In the genomic region with DNA sequence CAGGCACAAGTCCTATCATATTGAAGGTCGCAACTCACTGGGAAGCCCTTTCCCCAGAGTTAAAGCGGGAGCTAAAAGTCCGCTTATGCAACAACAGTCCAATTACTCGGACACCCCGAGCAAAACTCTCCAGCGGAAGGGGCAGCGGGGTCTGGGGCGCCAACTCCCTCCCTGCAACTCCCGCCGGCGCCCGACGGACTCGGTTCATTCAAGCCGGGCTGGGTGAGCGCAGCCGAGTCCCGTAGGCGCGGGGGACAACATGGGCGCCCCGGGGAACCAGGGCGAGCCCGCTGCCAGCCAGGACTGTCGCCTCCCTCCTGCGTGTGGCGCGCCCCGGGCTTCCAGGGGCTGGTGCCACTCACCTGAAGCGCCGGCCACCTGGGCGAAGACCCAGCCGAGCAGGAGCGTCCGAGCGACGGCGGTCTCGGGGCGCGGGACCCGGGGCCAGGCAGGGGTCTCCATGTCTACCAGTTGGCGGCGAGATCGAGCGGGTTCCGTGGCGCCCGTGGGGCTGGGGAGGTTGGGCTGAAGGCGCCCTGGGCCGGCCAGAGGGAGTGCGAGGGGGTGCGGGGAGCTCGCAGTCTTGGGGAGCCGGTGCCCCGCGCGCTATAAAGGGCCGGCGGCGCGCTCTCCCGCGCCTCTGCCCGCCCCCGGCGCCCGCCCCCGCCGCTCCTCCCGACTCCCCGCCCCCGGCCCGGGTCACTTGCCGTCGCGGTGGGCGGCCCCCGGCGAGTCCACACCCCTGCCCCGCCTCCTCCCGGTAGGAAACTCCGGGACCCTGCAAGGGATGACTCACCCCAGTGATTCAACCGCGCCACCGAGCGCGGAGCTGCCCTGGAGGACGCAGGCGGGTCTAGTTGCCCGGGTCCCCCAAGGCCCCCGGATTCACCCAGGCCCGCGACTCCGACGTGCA, we compare ENCODE assay signal across 1 cellular context.
TF ChIP-seq lines count a peak whose summit lies in the region.

A gene (minus strand): TSS at position 585 of the 913 bp plus-strand sequence. CDS start 123 bp downstream, at position 462.

TF ChIP-seq in HepG2, 621 proteins besides CTCF, POLR2A, EP300 and RAD21 (continued from another document and continues in another):
- TF ChIP-seq, protein P1, sequence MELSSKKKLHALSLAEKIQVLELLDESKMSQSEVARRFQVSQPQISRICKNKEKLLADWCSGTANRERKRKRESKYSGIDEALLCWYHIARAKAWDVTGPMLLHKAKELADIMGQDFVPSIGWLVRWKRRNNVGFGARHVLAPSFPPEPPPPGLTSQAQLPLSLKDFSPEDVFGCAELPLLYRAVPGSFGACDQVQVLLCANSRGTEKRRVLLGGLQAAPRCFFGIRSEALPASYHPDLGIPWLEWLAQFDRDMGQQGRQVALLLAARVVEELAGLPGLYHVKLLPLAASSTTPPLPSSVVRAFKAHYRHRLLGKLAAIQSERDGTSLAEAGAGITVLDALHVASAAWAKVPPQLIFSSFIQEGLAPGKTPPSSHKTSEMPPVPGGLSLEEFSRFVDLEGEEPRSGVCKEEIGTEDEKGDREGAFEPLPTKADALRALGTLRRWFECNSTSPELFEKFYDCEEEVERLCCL (CRISPR knock-in tag; IDR thresholded peaks at IDR 0.05; ENCODE audit: borderline replicate concordance): no peak
- TF ChIP-seq HOXA3 (CRISPR knock-in tag; IDR thresholded peaks at IDR 0.05) (peak; percentile 19; the same call in 1 of the 2 replicates), SOX13 (IDR thresholded peaks at IDR 0.05) (no peak), SOX13 (CRISPR knock-in tag; conservative IDR thresholded peaks at IDR 0.05 in 1 of 2, IDR thresholded peaks at IDR 0.05 in 1 of 2) (peak in 1 of 2 experiments; percentile 26; a peak in 1 of 4 replicates), HNRNPH1 (optimal IDR thresholded peaks at IDR 0.05; ENCODE audit: low read depth, low read length) (no peak), MXD4 (CRISPR knock-in tag; IDR thresholded peaks at IDR 0.05) (no peak), IKZF4 (CRISPR knock-in tag; IDR thresholded peaks at IDR 0.05; ENCODE audit: borderline replicate concordance, low read depth, not compliant biosample characterization) (peak; percentile 9), NFE2L2 (IDR thresholded peaks at IDR 0.05; ENCODE audit: low read length) (no peak), ZNF10 (CRISPR knock-in tag; IDR thresholded peaks at IDR 0.05; ENCODE audit: borderline replicate concordance, low read depth) (no peak), NBN (conservative IDR thresholded peaks at IDR 0.05) (no peak), ATAD3A (CRISPR knock-in tag; IDR thresholded peaks at IDR 0.05) (no peak), CHD2 (IDR thresholded peaks at IDR 0.05; ENCODE audit: low read depth, low read length) (no peak), ZNF530 (CRISPR knock-in tag; IDR thresholded peaks at IDR 0.05; ENCODE audit: low read depth) (no peak), ZEB1 (IDR thresholded peaks at IDR 0.05; ENCODE audit: insufficient replicate concordance, low read depth) (no peak), ZNF607 (CRISPR knock-in tag; IDR thresholded peaks at IDR 0.05; ENCODE audit: borderline replicate concordance) (peak; percentile 34; the same call in 1 of the 2 replicates), JUNB (CRISPR knock-in tag; IDR thresholded peaks at IDR 0.05; ENCODE audit: borderline replicate concordance) (peak; percentile 69; the same call in 1 of the 2 replicates), ELF1 (CRISPR knock-in tag; IDR thresholded peaks at IDR 0.05) (no peak), ZNF230 (CRISPR knock-in tag; IDR thresholded peaks at IDR 0.05) (0 out of 2 replicates have a peak, but pooled peaks have one; percentile 48), ZBTB7B (CRISPR knock-in tag; IDR thresholded peaks at IDR 0.05) (peak; percentile 26; the same call in 1 of the 2 replicates), CAMTA2 (CRISPR knock-in tag; IDR thresholded peaks at IDR 0.05; ENCODE audit: borderline replicate concordance) (no peak)
- TF ChIP-seq, protein P2, sequence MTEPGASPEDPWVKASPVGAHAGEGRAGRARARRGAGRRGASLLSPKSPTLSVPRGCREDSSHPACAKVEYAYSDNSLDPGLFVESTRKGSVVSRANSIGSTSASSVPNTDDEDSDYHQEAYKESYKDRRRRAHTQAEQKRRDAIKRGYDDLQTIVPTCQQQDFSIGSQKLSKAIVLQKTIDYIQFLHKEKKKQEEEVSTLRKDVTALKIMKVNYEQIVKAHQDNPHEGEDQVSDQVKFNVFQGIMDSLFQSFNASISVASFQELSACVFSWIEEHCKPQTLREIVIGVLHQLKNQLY (CRISPR knock-in tag; IDR thresholded peaks at IDR 0.05): no peak
- TF ChIP-seq, protein P3, sequence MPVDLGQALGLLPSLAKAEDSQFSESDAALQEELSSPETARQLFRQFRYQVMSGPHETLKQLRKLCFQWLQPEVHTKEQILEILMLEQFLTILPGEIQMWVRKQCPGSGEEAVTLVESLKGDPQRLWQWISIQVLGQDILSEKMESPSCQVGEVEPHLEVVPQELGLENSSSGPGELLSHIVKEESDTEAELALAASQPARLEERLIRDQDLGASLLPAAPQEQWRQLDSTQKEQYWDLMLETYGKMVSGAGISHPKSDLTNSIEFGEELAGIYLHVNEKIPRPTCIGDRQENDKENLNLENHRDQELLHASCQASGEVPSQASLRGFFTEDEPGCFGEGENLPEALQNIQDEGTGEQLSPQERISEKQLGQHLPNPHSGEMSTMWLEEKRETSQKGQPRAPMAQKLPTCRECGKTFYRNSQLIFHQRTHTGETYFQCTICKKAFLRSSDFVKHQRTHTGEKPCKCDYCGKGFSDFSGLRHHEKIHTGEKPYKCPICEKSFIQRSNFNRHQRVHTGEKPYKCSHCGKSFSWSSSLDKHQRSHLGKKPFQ (CRISPR knock-in tag; IDR thresholded peaks at IDR 0.05; ENCODE audit: insufficient replicate concordance): no peak
- TF ChIP-seq, protein P4, sequence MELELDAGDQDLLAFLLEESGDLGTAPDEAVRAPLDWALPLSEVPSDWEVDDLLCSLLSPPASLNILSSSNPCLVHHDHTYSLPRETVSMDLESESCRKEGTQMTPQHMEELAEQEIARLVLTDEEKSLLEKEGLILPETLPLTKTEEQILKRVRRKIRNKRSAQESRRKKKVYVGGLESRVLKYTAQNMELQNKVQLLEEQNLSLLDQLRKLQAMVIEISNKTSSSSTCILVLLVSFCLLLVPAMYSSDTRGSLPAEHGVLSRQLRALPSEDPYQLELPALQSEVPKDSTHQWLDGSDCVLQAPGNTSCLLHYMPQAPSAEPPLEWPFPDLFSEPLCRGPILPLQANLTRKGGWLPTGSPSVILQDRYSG (CRISPR knock-in tag; IDR thresholded peaks at IDR 0.05): no peak
- TF ChIP-seq, protein P5, sequence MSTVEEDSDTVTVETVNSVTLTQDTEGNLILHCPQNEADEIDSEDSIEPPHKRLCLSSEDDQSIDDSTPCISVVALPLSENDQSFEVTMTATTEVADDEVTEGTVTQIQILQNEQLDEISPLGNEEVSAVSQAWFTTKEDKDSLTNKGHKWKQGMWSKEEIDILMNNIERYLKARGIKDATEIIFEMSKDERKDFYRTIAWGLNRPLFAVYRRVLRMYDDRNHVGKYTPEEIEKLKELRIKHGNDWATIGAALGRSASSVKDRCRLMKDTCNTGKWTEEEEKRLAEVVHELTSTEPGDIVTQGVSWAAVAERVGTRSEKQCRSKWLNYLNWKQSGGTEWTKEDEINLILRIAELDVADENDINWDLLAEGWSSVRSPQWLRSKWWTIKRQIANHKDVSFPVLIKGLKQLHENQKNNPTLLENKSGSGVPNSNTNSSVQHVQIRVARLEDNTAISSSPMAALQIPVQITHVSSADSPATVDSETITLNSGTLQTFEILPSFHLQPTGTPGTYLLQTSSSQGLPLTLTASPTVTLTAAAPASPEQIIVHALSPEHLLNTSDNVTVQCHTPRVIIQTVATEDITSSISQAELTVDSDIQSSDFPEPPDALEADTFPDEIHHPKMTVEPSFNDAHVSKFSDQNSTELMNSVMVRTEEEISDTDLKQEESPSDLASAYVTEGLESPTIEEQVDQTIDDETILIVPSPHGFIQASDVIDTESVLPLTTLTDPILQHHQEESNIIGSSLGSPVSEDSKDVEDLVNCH (CRISPR knock-in tag; IDR thresholded peaks at IDR 0.05): no peak
- TF ChIP-seq, protein P6, sequence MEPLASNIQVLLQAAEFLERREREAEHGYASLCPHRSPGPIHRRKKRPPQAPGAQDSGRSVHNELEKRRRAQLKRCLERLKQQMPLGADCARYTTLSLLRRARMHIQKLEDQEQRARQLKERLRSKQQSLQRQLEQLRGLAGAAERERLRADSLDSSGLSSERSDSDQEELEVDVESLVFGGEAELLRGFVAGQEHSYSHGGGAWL (CRISPR knock-in tag; IDR thresholded peaks at IDR 0.05): no peak
- TF ChIP-seq, protein P7, sequence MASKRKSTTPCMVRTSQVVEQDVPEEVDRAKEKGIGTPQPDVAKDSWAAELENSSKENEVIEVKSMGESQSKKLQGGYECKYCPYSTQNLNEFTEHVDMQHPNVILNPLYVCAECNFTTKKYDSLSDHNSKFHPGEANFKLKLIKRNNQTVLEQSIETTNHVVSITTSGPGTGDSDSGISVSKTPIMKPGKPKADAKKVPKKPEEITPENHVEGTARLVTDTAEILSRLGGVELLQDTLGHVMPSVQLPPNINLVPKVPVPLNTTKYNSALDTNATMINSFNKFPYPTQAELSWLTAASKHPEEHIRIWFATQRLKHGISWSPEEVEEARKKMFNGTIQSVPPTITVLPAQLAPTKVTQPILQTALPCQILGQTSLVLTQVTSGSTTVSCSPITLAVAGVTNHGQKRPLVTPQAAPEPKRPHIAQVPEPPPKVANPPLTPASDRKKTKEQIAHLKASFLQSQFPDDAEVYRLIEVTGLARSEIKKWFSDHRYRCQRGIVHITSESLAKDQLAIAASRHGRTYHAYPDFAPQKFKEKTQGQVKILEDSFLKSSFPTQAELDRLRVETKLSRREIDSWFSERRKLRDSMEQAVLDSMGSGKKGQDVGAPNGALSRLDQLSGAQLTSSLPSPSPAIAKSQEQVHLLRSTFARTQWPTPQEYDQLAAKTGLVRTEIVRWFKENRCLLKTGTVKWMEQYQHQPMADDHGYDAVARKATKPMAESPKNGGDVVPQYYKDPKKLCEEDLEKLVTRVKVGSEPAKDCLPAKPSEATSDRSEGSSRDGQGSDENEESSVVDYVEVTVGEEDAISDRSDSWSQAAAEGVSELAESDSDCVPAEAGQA (IDR thresholded peaks at IDR 0.05; ENCODE audit: low read depth): no peak
- TF ChIP-seq, protein P7 (CRISPR knock-in tag; IDR thresholded peaks at IDR 0.05; ENCODE audit: borderline replicate concordance): peak; percentile 48; the same call in 1 of the 2 replicates
- TF ChIP-seq, protein P8, sequence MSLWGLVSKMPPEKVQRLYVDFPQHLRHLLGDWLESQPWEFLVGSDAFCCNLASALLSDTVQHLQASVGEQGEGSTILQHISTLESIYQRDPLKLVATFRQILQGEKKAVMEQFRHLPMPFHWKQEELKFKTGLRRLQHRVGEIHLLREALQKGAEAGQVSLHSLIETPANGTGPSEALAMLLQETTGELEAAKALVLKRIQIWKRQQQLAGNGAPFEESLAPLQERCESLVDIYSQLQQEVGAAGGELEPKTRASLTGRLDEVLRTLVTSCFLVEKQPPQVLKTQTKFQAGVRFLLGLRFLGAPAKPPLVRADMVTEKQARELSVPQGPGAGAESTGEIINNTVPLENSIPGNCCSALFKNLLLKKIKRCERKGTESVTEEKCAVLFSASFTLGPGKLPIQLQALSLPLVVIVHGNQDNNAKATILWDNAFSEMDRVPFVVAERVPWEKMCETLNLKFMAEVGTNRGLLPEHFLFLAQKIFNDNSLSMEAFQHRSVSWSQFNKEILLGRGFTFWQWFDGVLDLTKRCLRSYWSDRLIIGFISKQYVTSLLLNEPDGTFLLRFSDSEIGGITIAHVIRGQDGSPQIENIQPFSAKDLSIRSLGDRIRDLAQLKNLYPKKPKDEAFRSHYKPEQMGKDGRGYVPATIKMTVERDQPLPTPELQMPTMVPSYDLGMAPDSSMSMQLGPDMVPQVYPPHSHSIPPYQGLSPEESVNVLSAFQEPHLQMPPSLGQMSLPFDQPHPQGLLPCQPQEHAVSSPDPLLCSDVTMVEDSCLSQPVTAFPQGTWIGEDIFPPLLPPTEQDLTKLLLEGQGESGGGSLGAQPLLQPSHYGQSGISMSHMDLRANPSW (CRISPR knock-in tag; IDR thresholded peaks at IDR 0.05; ENCODE audit: borderline replicate concordance): no peak
- TF ChIP-seq, protein P9, sequence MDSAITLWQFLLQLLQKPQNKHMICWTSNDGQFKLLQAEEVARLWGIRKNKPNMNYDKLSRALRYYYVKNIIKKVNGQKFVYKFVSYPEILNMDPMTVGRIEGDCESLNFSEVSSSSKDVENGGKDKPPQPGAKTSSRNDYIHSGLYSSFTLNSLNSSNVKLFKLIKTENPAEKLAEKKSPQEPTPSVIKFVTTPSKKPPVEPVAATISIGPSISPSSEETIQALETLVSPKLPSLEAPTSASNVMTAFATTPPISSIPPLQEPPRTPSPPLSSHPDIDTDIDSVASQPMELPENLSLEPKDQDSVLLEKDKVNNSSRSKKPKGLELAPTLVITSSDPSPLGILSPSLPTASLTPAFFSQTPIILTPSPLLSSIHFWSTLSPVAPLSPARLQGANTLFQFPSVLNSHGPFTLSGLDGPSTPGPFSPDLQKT (CRISPR knock-in tag; IDR thresholded peaks at IDR 0.05; ENCODE audit: borderline replicate concordance): no peak
